Comparison of ENCODE assay signal across 10 cellular contexts in genomic region chr10:125037145-125037544, GRCh38.
DNase-seq lines count a peak whose midpoint lies in the region; ATAC-seq, FAIRE-seq and TF ChIP-seq lines count a peak whose summit lies in the region.
"Had no signal": no experiment of that assay in that cellular context is flagged by ENCODE, and none has a peak within 500 bp of the region (broad histone marks: within the 10 kb centered on the region; RNA-seq: fewer than 3 reads in every experiment).

No MANE protein-coding gene starts in this region.

- no peak for TF ChIP-seq CTCF in A549 (IDR thresholded peaks at IDR 0.05)
- no peak for TF ChIP-seq CTCF in brain microvascular endothelial cell (IDR thresholded peaks at IDR 0.05; ENCODE audit: low read depth, low read length, missing control alignments)

- H3K9me3 ChIP-seq in A549 (no peaks in the 10 kb centered on the region), HUES48 (ENCODE audit: control insufficient read depth, insufficient read depth, low read length) (no peaks in the 10 kb centered on the region)

- TF ChIP-seq POLR2A in A549 (IDR thresholded peaks at IDR 0.05; ENCODE audit: low read length): no peak

- H3K4me3 ChIP-seq in A549: no peak overlapping the region; the same call in 2 of the 3 replicates
- no peak overlapping the region for H3K4me3 ChIP-seq in HUES48 (ENCODE audit: low read depth, low read length)
- H3K4me3 ChIP-seq in brain microvascular endothelial cell (ENCODE audit: low read depth, low read length): no peak overlapping the region

- ATAC-seq in A549: peak; percentile 81 to 85
- no peak for ATAC-seq in HG02642 (IDR thresholded peaks at IDR 0.05; ENCODE audit: poor library complexity, unreplicated experiment)
- no peak for ATAC-seq in HG03469 (IDR thresholded peaks at IDR 0.05; ENCODE audit: unreplicated experiment)
- no peak for ATAC-seq in HG02970 (IDR thresholded peaks at IDR 0.05; ENCODE audit: low FRiP score, unreplicated experiment)
- ATAC-seq in GM21717 (IDR thresholded peaks at IDR 0.05; ENCODE audit: unreplicated experiment): no peak

- H3K36me3 ChIP-seq in HUES48 (ENCODE audit: control insufficient read depth, insufficient read depth, low read length) (peaks cover 68% of the 10 kb centered on the region), brain microvascular endothelial cell (replicated peaks) (no peaks in the 10 kb centered on the region)

- peak overlapping the region; percentile 75 for H3K4me2 ChIP-seq in A549

- FAIRE-seq in A549 (lab: Jason Lieb, UNC): peak; percentile 36

- in situ Hi-C loops in brain microvascular endothelial cell (cut with HindIII; ENCODE audit: low pct_ligation_motif_present, low sequenced_read_pairs): no loop called here

- 10% methylated on average over 3 of the region's 3 CpGs for WGBS in A549 (ENCODE audit: missing lambda C conversion rate)

- H3K4me1 ChIP-seq in A549 (peaks cover 65% of the 10 kb centered on the region), HUES48 (ENCODE audit: control insufficient read depth, insufficient read depth, low read length) (peaks cover 59% of the 10 kb centered on the region)

- DNase-seq in A549 (ENCODE audit: low read depth in 1 of 2, low spot score in 1 of 2): peak; percentile 81 to 91
- DNase-seq in brain microvascular endothelial cell: peak; percentile 87
- peak; percentile 79 for DNase-seq in kidney glomerular epithelial cell (lab: John Stamatoyannopoulos, UW)
- DNase-seq: activated CD4-positive, alpha-beta T cell treated with anti-CD3 and anti-CD28 coated beads for 48 hours; amygdala had no signal

- CTCF ChIA-PET in A549 (lab: Yijun Ruan, JAX): interaction anchor here (0.7 to 4.2 kb wide), 4 partner anchors 10 to 465 kb away, joined by 3 to 39 read pairs (median 6); no protein-coding TSS in a partner anchor

- POLR2A ChIA-PET in A549 (lab: Yijun Ruan, JAX): interaction anchor here (1.5 kb wide), 1 partner anchor 9 kb away, joined by 5 read pairs; no protein-coding TSS in a partner anchor

- TF ChIP-seq EP300 in A549 (IDR thresholded peaks at IDR 0.05): no peak

- H3K27me3 ChIP-seq in HUES48 (ENCODE audit: control insufficient read depth, insufficient read depth, low read length) (no peaks in the 10 kb centered on the region), brain microvascular endothelial cell (replicated peaks) (no peaks in the 10 kb centered on the region)

- H3K9ac ChIP-seq in HUES48 (ENCODE audit: low read depth, low read length): no peak overlapping the region

- TF ChIP-seq RAD21 in A549 (conservative IDR thresholded peaks at IDR 0.05 in 1 of 2, IDR thresholded peaks at IDR 0.05 in 1 of 2): no peak

- H3K27ac ChIP-seq in A549 (peak overlapping the region; percentile 92 to 95), HUES48 (ENCODE audit: low read depth, low read length) (peak overlapping the region; percentile 5), brain microvascular endothelial cell (peak overlapping the region; percentile 87)

TF ChIP-seq in A549, 52 proteins besides CTCF, POLR2A, EP300 and RAD21:
- TF ChIP-seq MAFK (IDR thresholded peaks at IDR 0.05; ENCODE audit: partially characterized antibody) (peak; percentile 58), CBX2 (IDR thresholded peaks at IDR 0.05; ENCODE audit: borderline replicate concordance, low read depth) (no peak), FOSL2 (IDR thresholded peaks at IDR 0.05) (0 out of 2 replicates have a peak, but pooled peaks have one; percentile 11), FOSL2 (CRISPR knock-in tag; IDR thresholded peaks at IDR 0.05) (peak; percentile 61), JUN (IDR thresholded peaks at IDR 0.05) (peak in 1 of 2 experiments; percentile 59; a peak in 3 of 5 replicates), CEBPB (IDR thresholded peaks at IDR 0.05) (peak; percentile 47 to 78; a peak in 3 of 4 replicates), HMGXB4 (CRISPR knock-in tag; IDR thresholded peaks at IDR 0.05; ENCODE audit: borderline replicate concordance) (no peak)
- TF ChIP-seq, protein P1, sequence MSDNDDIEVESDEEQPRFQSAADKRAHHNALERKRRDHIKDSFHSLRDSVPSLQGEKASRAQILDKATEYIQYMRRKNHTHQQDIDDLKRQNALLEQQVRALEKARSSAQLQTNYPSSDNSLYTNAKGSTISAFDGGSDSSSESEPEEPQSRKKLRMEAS (IDR thresholded peaks at IDR 0.05): peak; percentile 24; the same call in 1 of the 2 replicates

Comparison
In these comparisons a context has a peak if more than half of its experiments do, and no peak if none do; other contexts are left out.
1. ATAC-seq: peak in A549 (2 of 2); none in HG02642 (single experiment), HG03469 (single experiment), HG02970 (single experiment) and GM21717 (single experiment).
2. H3K27ac ChIP-seq: peak in every context shown above with its lines; median percentile 94 in A549; 87 in brain microvascular endothelial cell; 5 in HUES48.
3. Peak in every context shown above with its lines, with median percentiles within 50 percentile points of each other: DNase-seq.